In genomic region chr3:62771331-62772097, GRCh38 we compare ENCODE assay signal across 31 cellular contexts.
"Had no signal": no experiment of that assay in that cellular context is flagged by ENCODE, and none has a peak within 500 bp of the region (broad histone marks: within the 10 kb centered on the region; RNA-seq: fewer than 3 reads in every experiment).

No MANE protein-coding gene starts in this region.

- FAIRE-seq: colon had no signal

- DNase-seq: activated CD4-positive, alpha-beta memory T cell treated with anti-CD3 and anti-CD28 coated beads for 36 hours; activated CD4-positive, alpha-beta T cell treated with anti-CD3 and anti-CD28 coated beads for 36 hours; activated CD4-positive, alpha-beta T cell treated with anti-CD3 and anti-CD28 coated beads, Interleukin-2, amount 10 ng/mL, durations not matched to agents 24 days and 14 days; activated CD4-positive, CD25-positive, alpha-beta regulatory T cell; activated CD4-positive, CD25-positive, alpha-beta regulatory T cell treated with anti-CD3 and anti-CD28 coated beads, Interleukin-2, amount 50 U/mL, for 72 hours; activated CD8-positive, alpha-beta memory T cell treated with anti-CD3 and anti-CD28 coated beads, Interleukin-2, amount 10 ng/mL, durations not matched to agents 7 days and 5 days; activated CD8-positive, alpha-beta memory T cell treated with anti-CD3 and anti-CD28 coated beads, Interleukin-2, amount 50 U/mL, for 4 hours; activated CD8-positive, alpha-beta T cell treated with anti-CD3 and anti-CD28 coated beads, Interleukin-2, amount 10 ng/mL, durations not matched to agents 7 days and 5 days; activated effector memory CD4-positive, alpha-beta T cell treated with anti-CD3 and anti-CD28 coated beads, Interleukin-2, amount 50 U/mL, for 16 hours; activated naive CD4-positive, alpha-beta T cell treated with anti-CD3 and anti-CD28 coated beads for 36 hours; activated naive CD8-positive, alpha-beta T cell treated with anti-CD3 and anti-CD28 coated beads for 36 hours; activated naive CD8-positive, alpha-beta T cell treated with anti-CD3 and anti-CD28 coated beads, Interleukin-2, amount 50 U/mL, for 24 hours; activated T-cell treated with anti-CD3 and anti-CD28 coated beads, Interleukin-2, amount 50 U/mL, for 1 hour; activated T-cell treated with anti-CD3 and anti-CD28 coated beads, Interleukin-2, amount 50 U/mL, for 48 hours; adrenal gland; amygdala; aorta; body of pancreas; caudate nucleus; cortex of kidney; dermis blood vessel endothelial cell; effector CD4-positive, alpha-beta T cell; effector memory CD8-positive, alpha-beta T cell; erythroblast; foreskin keratinocyte; gastrocnemius medialis; glutamatergic neuron; heart left ventricle; T-helper 17 cell; T1000 had no signal
